ENCODE assay signal across 8 cellular contexts in the genomic region with DNA sequence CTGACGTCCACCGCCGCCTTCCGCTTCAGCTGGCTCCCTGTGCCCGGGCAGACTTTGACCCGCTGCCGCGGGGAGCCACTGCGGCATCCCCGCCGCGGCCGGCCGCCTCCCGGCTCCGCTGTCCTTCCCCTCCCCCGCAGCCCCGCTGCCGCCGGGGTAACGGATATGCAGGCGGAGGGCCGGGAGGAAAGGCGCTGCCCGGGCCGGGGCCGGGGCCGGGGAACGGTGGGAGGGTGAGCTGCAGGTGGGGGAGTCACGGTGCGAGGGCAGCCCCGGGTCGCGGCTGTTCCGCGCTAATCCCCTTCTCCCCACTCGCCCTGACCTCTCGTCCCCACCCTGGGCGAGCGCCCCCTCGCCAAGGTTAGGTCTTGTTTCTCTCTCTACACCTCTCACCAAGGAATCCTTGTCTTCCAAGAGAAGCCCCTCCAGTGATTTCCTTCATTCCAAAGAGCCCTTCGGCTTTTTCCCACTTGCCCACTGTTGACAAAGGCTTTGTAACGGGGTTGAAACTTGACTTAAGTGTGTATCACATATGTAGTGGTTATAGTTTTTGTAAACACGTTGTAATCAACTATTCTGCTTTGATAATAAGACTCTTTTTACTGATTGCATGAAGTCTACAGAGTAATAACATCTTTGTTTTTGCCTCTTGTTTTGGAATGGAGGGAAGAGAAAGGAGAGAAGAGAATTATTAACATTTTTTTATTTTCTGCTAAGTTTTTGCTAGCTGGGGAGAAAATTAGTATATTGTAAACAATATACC. TPM values are rescaled to one million over a fixed set of nuclear protein-coding genes. Genes with fewer than 3 reads are reported as not detected.
DNase-seq lines count a peak whose midpoint lies in the region; ATAC-seq and TF ChIP-seq lines count a peak whose summit lies in the region.

No MANE protein-coding gene starts in this region.

- peak; percentile 40 for DNase-seq in GF-D8 (lab: John Stamatoyannopoulos, UW)
- DNase-seq in HuH-7 (ENCODE audit: low spot score) = peak; percentile 54
- peak in 4 of 5 donors; percentile 28 to 59 (median 43) for DNase-seq in T-helper 1 cell
- peak in 3 of 4 donors; percentile 66 to 70 (median 67) for DNase-seq in body of pancreas
- DNase-seq in stimulated activated CD4-positive, alpha-beta T cell treated with anti-CD3 and anti-CD28 coated beads, Interleukin-12 subunit alpha, Interleukin-12 subunit beta, amount 100 ng/mL, for 4 hours = peak; percentile 60
- no peak for DNase-seq in glomerular visceral epithelial cell (ENCODE audit: extremely low spot score)

- no peaks in the 10 kb centered on the region for H3K36me3 ChIP-seq in body of pancreas (replicated peaks in 1 of 2; ENCODE audit: insufficient read depth in 1 of 2, low read depth in 2 of 2)
- H3K36me3 ChIP-seq in iPS-20b (ENCODE audit: insufficient read depth, low read depth, low read length) = no peaks in the 10 kb centered on the region

- TF ChIP-seq CTCF in body of pancreas (IDR thresholded peaks at IDR 0.05) = no peak

- 0% methylated on average over 10 to 44 of the region's 44 CpGs for WGBS in body of pancreas, 2 donors

- H3K27me3 ChIP-seq in body of pancreas (no peaks in the 10 kb centered on the region), iPS-20b (ENCODE audit: insufficient read depth, low read length) (no peaks in the 10 kb centered on the region)

- intact Hi-C loops in body of pancreas (cut with DNase I) = loop anchor here (10.0 kb wide), 1 partner anchor 232 kb away; no protein-coding TSS in a partner anchor

- H3K9me3 ChIP-seq in body of pancreas (no peaks in the 10 kb centered on the region), iPS-20b (ENCODE audit: insufficient read depth, low read depth, low read length) (no peaks in the 10 kb centered on the region)

- H3K4me3 ChIP-seq in body of pancreas (peak overlapping the region; percentile 74 to 100), iPS-20b (ENCODE audit: low read length) (peak overlapping the region; percentile 99)

- peaks cover 51% of the 10 kb centered on the region for H3K4me1 ChIP-seq in body of pancreas
- peaks cover 14% of the 10 kb centered on the region for H3K4me1 ChIP-seq in iPS-20b (ENCODE audit: insufficient read depth, low read length)

- TF ChIP-seq POLR2A in body of pancreas (IDR thresholded peaks at IDR 0.05) = no peak

- H3K9ac ChIP-seq in iPS-20b (ENCODE audit: low read depth, low read length) = peak overlapping the region; percentile 92

- H3K27ac ChIP-seq in body of pancreas (peak overlapping the region; percentile 84 to 92 (median 88)), iPS-20b (ENCODE audit: low read length) (peak overlapping the region; percentile 91)

- ATAC-seq in GM21529 (IDR thresholded peaks at IDR 0.05; ENCODE audit: unreplicated experiment) (peak; percentile 43), body of pancreas (peak; percentile 58)

RNA-seq across cellular contexts. Expression of gene XPR1, which starts 0.7 kb away (rescaled TPM):
- total RNA-seq in body of pancreas = 10 to 100 TPM; 11.5 to 13.0 TPM
